Comparison of ENCODE assay signal across 1 cellular context in genomic region chr1:228408869-228409805, GRCh38.
TF ChIP-seq lines count a peak whose summit lies in the region.

No MANE protein-coding gene starts in this region.

TF ChIP-seq in neural cell, 6 proteins besides CTCF, POLR2A, EP300 and RAD21 (continued from another document):
- TF ChIP-seq, protein P1, sequence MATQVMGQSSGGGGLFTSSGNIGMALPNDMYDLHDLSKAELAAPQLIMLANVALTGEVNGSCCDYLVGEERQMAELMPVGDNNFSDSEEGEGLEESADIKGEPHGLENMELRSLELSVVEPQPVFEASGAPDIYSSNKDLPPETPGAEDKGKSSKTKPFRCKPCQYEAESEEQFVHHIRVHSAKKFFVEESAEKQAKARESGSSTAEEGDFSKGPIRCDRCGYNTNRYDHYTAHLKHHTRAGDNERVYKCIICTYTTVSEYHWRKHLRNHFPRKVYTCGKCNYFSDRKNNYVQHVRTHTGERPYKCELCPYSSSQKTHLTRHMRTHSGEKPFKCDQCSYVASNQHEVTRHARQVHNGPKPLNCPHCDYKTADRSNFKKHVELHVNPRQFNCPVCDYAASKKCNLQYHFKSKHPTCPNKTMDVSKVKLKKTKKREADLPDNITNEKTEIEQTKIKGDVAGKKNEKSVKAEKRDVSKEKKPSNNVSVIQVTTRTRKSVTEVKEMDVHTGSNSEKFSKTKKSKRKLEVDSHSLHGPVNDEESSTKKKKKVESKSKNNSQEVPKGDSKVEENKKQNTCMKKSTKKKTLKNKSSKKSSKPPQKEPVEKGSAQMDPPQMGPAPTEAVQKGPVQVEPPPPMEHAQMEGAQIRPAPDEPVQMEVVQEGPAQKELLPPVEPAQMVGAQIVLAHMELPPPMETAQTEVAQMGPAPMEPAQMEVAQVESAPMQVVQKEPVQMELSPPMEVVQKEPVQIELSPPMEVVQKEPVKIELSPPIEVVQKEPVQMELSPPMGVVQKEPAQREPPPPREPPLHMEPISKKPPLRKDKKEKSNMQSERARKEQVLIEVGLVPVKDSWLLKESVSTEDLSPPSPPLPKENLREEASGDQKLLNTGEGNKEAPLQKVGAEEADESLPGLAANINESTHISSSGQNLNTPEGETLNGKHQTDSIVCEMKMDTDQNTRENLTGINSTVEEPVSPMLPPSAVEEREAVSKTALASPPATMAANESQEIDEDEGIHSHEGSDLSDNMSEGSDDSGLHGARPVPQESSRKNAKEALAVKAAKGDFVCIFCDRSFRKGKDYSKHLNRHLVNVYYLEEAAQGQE (IDR thresholded peaks at IDR 0.05; ENCODE audit: borderline replicate concordance) = no peak
